ENCODE assay signal across 11 cellular contexts in genomic region chr2:66839551-66840320, GRCh38.
DNase-seq lines count a peak whose midpoint lies in the region; ATAC-seq, FAIRE-seq and TF ChIP-seq lines count a peak whose summit lies in the region.
"Had no signal": no experiment of that assay in that cellular context is flagged by ENCODE, and none has a peak within 500 bp of the region (broad histone marks: within the 10 kb centered on the region; RNA-seq: fewer than 3 reads in every experiment).

No MANE protein-coding gene starts in this region.

- POLR2A ChIA-PET in BJ (lab: Charles Lee): interaction anchor here (0.7 kb wide), 2 partner anchors 49 to 290 kb away, joined by 3 read pairs; no protein-coding TSS in a partner anchor

- ATAC-seq in GM19463 (IDR thresholded peaks at IDR 0.05; ENCODE audit: unreplicated experiment): no peak
- ATAC-seq: CD8-positive, alpha-beta T cell had no signal

- peak overlapping the region; percentile 94 for H3K27ac ChIP-seq in SJSA1
- H3K27ac ChIP-seq in trophoblast cell (ENCODE audit: low read depth, low read length): peak overlapping the region; percentile 86
- H3K27ac ChIP-seq in kidney (ENCODE audit: low read depth in 2 of 2, low read length in 2 of 2): no peak overlapping the region

- H3K4ac ChIP-seq in trophoblast cell (ENCODE audit: low read depth, low read length): no peak overlapping the region

- H3K27me3 ChIP-seq in BJ (ENCODE audit: control insufficient read depth, insufficient read depth, low read length): no peaks in the 10 kb centered on the region
- no peaks in the 10 kb centered on the region for H3K27me3 ChIP-seq in SJSA1 (replicated peaks)
- H3K27me3 ChIP-seq in trophoblast cell (ENCODE audit: insufficient read depth, low read length): no peaks in the 10 kb centered on the region

- intact Hi-C loops in kidney (cut with DNase I): no loop called here

- H3K9me3 ChIP-seq in SJSA1 (replicated peaks) (no peaks in the 10 kb centered on the region), trophoblast cell (ENCODE audit: insufficient read depth, low read depth, low read length) (no peaks in the 10 kb centered on the region), kidney (ENCODE audit: control insufficient read depth in 1 of 2, low read length in 2 of 2) (no peaks in the 10 kb centered on the region)

- H2AK5ac ChIP-seq in trophoblast cell (ENCODE audit: low read length): no peak overlapping the region

- H3K4me3 ChIP-seq in BJ (ENCODE audit: low read depth, low read length) (no peak overlapping the region), SJSA1 (no peak overlapping the region), fibroblast of mammary gland (ENCODE audit: control insufficient read depth, low read depth, low read length) (no peak overlapping the region), trophoblast cell (ENCODE audit: low read depth, low read length) (no peak overlapping the region), kidney (ENCODE audit: low read length in 2 of 2) (no peak overlapping the region)

- H3K18ac ChIP-seq in trophoblast cell (ENCODE audit: low read length): no peak overlapping the region

- no peak overlapping the region for H4K8ac ChIP-seq in trophoblast cell (ENCODE audit: low read depth, low read length)

- H3K9ac ChIP-seq in trophoblast cell (ENCODE audit: low read length): no peak overlapping the region
- no peak overlapping the region for H3K9ac ChIP-seq in kidney (ENCODE audit: low read length in 2 of 2)

- DNase-seq in BJ (ENCODE audit: low read depth) (peak; percentile 98), SJSA1 (ENCODE audit: low read depth in 1 of 2, low spot score in 2 of 2) (peak; percentile 81 to 97), fibroblast of mammary gland (ENCODE audit: low read depth) (peak; percentile 97), trophoblast cell (peak; percentile 88 to 97), DMS114 treated with DMSO at 0.1 percent for 48 hours (lab: John Stamatoyannopoulos, UW; ENCODE audit: unreplicated experiment) (no peak), kidney (no peak), GM19240 (ENCODE audit: insufficient read length, low spot score) (no peak)
- DNase-seq: CD8-positive, alpha-beta T cell; hypothalamus; NCI-H1417 had no signal

- H3K4me1 ChIP-seq in SJSA1 (replicated peaks) (peaks cover 32% of the 10 kb centered on the region), trophoblast cell (ENCODE audit: control insufficient read depth in 1 of 2, insufficient read depth in 2 of 2, low read length in 2 of 2) (peaks cover 3 to 6% of the 10 kb centered on the region in 2 experiments), kidney (ENCODE audit: control insufficient read depth in 1 of 2, insufficient read depth in 1 of 2, low read depth in 1 of 2, low read length in 2 of 2) (no peaks in the 10 kb centered on the region)

- peak overlapping the region; percentile 8 for H4K91ac ChIP-seq in trophoblast cell (ENCODE audit: low read depth, low read length)

- peak overlapping the region; percentile 27 for H2BK120ac ChIP-seq in trophoblast cell (ENCODE audit: insufficient read depth, low read length, poor library complexity)

- peaks cover 10% of the 10 kb centered on the region for H3K79me1 ChIP-seq in trophoblast cell (ENCODE audit: low read length)

- WGBS in trophoblast cell (ENCODE audit: extremely low coverage, insufficient coverage, insufficient read length): no CpG with 5 or more reads among the region's 4 CpGs

- H2BK5ac ChIP-seq in trophoblast cell (ENCODE audit: low read depth, low read length, poor library complexity): peak overlapping the region; percentile 65

- H2AFZ ChIP-seq in trophoblast cell (ENCODE audit: insufficient read depth, low read length, poor library complexity): no peak overlapping the region

- peak overlapping the region; percentile 13 for H3K4me2 ChIP-seq in trophoblast cell (ENCODE audit: low read length)

- peak overlapping the region; percentile 6 for H2BK12ac ChIP-seq in trophoblast cell (ENCODE audit: low read length)

- no peak overlapping the region for H3K23ac ChIP-seq in trophoblast cell (ENCODE audit: low read length)

- H3K79me2 ChIP-seq in trophoblast cell (ENCODE audit: control insufficient read depth, insufficient read depth, low read length, poor library complexity): no peaks in the 10 kb centered on the region

- no peaks in the 10 kb centered on the region for H3K36me3 ChIP-seq in BJ (ENCODE audit: control insufficient read depth, insufficient read depth, low read length)
- H3K36me3 ChIP-seq in SJSA1: no peaks in the 10 kb centered on the region
- H3K36me3 ChIP-seq in trophoblast cell (ENCODE audit: control insufficient read depth in 1 of 2, insufficient read depth in 2 of 2, low read length in 2 of 2): no peaks in the 10 kb centered on the region
- H3K36me3 ChIP-seq in kidney (ENCODE audit: control insufficient read depth in 1 of 2, insufficient read depth in 2 of 2, low read length in 2 of 2): no peaks in the 10 kb centered on the region

- TF ChIP-seq CTCF in BJ (IDR thresholded peaks at IDR 0.05; ENCODE audit: insufficient read depth, low read depth, low read length) (no peak), fibroblast of mammary gland (conservative IDR thresholded peaks at IDR 0.05; ENCODE audit: control insufficient read depth, insufficient read depth, low read depth, low read length) (no peak), kidney (IDR thresholded peaks at IDR 0.05; ENCODE audit: borderline replicate concordance, extremely low read depth, insufficient read depth) (no peak)

- CTCF ChIA-PET in BJ (lab: Yijun Ruan, JAX): interaction anchor here (0.6 to 1.5 kb wide), 4 partner anchors 15 to 1217 kb away, joined by 3 to 4 read pairs (median 4); no protein-coding TSS in a partner anchor

- no peak overlapping the region for H4K12ac ChIP-seq in trophoblast cell (ENCODE audit: low read depth, low read length)

- no peak overlapping the region for H3K14ac ChIP-seq in trophoblast cell (ENCODE audit: low read length)

- FAIRE-seq in kidney (lab: Jason Lieb, UNC): no peak

Comparison
In these comparisons a context has a peak if more than half of its experiments do, and no peak if none do; other contexts are left out.
1. DNase-seq: peak in BJ (single experiment), SJSA1 (2 of 2), fibroblast of mammary gland (single experiment) and trophoblast cell (2 of 2); none in DMS114 treated with DMSO at 0.1 percent for 48 hours (single experiment), kidney (single experiment) and GM19240 (single experiment).
2. H3K27ac ChIP-seq: peak in SJSA1 (single experiment) and trophoblast cell (single experiment); none in kidney (0 of 2).